10 cellular contexts compared by ENCODE assay signal in genomic region chr3:45832691-45833090, GRCh38. TPM values are rescaled to one million over a fixed set of nuclear protein-coding genes. Genes with fewer than 3 reads are reported as not detected.
DNase-seq lines count a peak whose midpoint lies in the region; ATAC-seq and TF ChIP-seq lines count a peak whose summit lies in the region.
"Had no signal": no experiment of that assay in that cellular context is flagged by ENCODE, and none has a peak within 500 bp of the region (broad histone marks: within the 10 kb centered on the region; RNA-seq: fewer than 3 reads in every experiment).

No MANE protein-coding gene starts in this region.

- no peaks in the 10 kb centered on the region for H3K27me3 ChIP-seq in DND-41 (ENCODE audit: insufficient read depth, low read length, poor library complexity)
- no peaks in the 10 kb centered on the region for H3K27me3 ChIP-seq in liver (ENCODE audit: control insufficient read depth in 4 of 4, insufficient read depth in 4 of 4, low read length in 3 of 4)
- H3K27me3 ChIP-seq in HAP-1 (ENCODE audit: low read depth): no peaks in the 10 kb centered on the region

- H3K9ac ChIP-seq in DND-41 (ENCODE audit: low read depth, low read length) (no peak overlapping the region), liver (ENCODE audit: low read depth in 1 of 2, low read length in 2 of 2) (no peak overlapping the region)

- 0 out of 3 replicates have a peak, but pooled peaks have one; percentile 39 for ATAC-seq in DND-41 (ENCODE audit: insufficient read depth, low read depth)
- ATAC-seq in WTC11: peak; percentile 82
- ATAC-seq in HG03139 (IDR thresholded peaks at IDR 0.05; ENCODE audit: unreplicated experiment): no peak
- ATAC-seq in GM21447 (IDR thresholded peaks at IDR 0.05; ENCODE audit: unreplicated experiment): no peak

- no peaks in the 10 kb centered on the region for H3K9me3 Mint-ChIP-seq in WTC11
- H3K9me3 Mint-ChIP-seq: activated naive CD8-positive, alpha-beta T cell treated with anti-CD3 and anti-CD28 coated beads, Interleukin-2, amount 10 ng/mL, durations not matched to agents 7 days and 5 days had no signal

- TF ChIP-seq CTCF in DND-41 (IDR thresholded peaks at IDR 0.05; ENCODE audit: borderline replicate concordance, extremely low read depth, low read length, poor library complexity, severe bottlenecking): peak; percentile 35
- TF ChIP-seq CTCF in WTC11 (IDR thresholded peaks at IDR 0.05): no peak
- peak; percentile 11 for TF ChIP-seq CTCF in liver (IDR thresholded peaks at IDR 0.05; ENCODE audit: low read depth, low read length, missing input control)
- no peak for TF ChIP-seq CTCF in GM13976 (IDR thresholded peaks at IDR 0.05; ENCODE audit: borderline replicate concordance, control extremely low read depth, extremely low read depth, insufficient read depth, missing control alignments)

- no peak overlapping the region for H2AFZ ChIP-seq in DND-41 (ENCODE audit: low read depth, low read length)

- peaks cover 2% of the 10 kb centered on the region; the same call in 1 of the 2 replicates for H3K36me3 Mint-ChIP-seq in WTC11
- H3K36me3 Mint-ChIP-seq: activated naive CD8-positive, alpha-beta T cell treated with anti-CD3 and anti-CD28 coated beads, Interleukin-2, amount 10 ng/mL, durations not matched to agents 7 days and 5 days had no signal

- 95% methylated on average over 5 of the region's 5 CpGs for WGBS in liver

- H3K9me3 ChIP-seq in DND-41 (ENCODE audit: insufficient read depth, low read length, severe bottlenecking) (no peaks in the 10 kb centered on the region), liver (ENCODE audit: control insufficient read depth in 4 of 4, low read length in 3 of 4) (no peaks in the 10 kb centered on the region), HAP-1 (no peaks in the 10 kb centered on the region)

- in situ Hi-C loops in HAP-1 (cut with MboI; ENCODE audit: low sequenced_read_pairs): no loop called here
- in situ Hi-C loops in GM13976 (cut with MboI; ENCODE audit: low sequenced_read_pairs, unreplicated experiment): no loop called here

- no peak overlapping the region for H3K4me2 ChIP-seq in DND-41 (ENCODE audit: insufficient read depth, low read length)

- no peak overlapping the region for H3K27ac ChIP-seq in DND-41 (ENCODE audit: low read length)
- no peak overlapping the region for H3K27ac ChIP-seq in liver (ENCODE audit: low read depth in 1 of 2, low read length in 2 of 2)

- peaks cover 16% of the 10 kb centered on the region; the same call in 1 of the 2 replicates for H4K20me1 ChIP-seq in DND-41 (ENCODE audit: insufficient read depth, low read length)

- TF ChIP-seq RAD21 in liver (IDR thresholded peaks at IDR 0.05): peak; percentile 61 to 68

- DNase-seq in DND-41: no peak
- peak; percentile 10 for DNase-seq in HuH-7 (ENCODE audit: low spot score)
- DNase-seq in WTC11 (ENCODE audit: low spot score): no peak
- no peak for DNase-seq in HAP-1 (ENCODE audit: low spot score in 2 of 2)
- DNase-seq in GM13976 (ENCODE audit: low spot score): no peak
- DNase-seq: activated naive CD8-positive, alpha-beta T cell treated with anti-CD3 and anti-CD28 coated beads, Interleukin-2, amount 10 ng/mL, durations not matched to agents 7 days and 5 days; stimulated activated CD4-positive, alpha-beta T cell treated with anti-CD3 and anti-CD28 coated beads, Interleukin-2, amount 100 ng/mL, for 48 hours had no signal

- H3K4me1 ChIP-seq in DND-41 (ENCODE audit: insufficient read depth, low read length) (no peaks in the 10 kb centered on the region), liver (ENCODE audit: control insufficient read depth in 4 of 4, insufficient read depth in 4 of 4, low read length in 3 of 4) (peaks cover 0 to 4% (median 2%) of the 10 kb centered on the region in 4 donors), HAP-1 (no peaks in the 10 kb centered on the region)

- no peak overlapping the region for H3K27ac Mint-ChIP-seq in WTC11
- H3K27ac Mint-ChIP-seq: activated naive CD8-positive, alpha-beta T cell treated with anti-CD3 and anti-CD28 coated beads, Interleukin-2, amount 10 ng/mL, durations not matched to agents 7 days and 5 days had no signal

- H3K36me3 ChIP-seq in DND-41 (ENCODE audit: insufficient read depth, low read length): peaks cover 96% of the 10 kb centered on the region
- H3K36me3 ChIP-seq in liver (ENCODE audit: control insufficient read depth in 4 of 4, insufficient read depth in 3 of 4, low read depth in 1 of 4, low read length in 3 of 4): peaks cover 0 to 46% (median 29%) of the 10 kb centered on the region in 4 donors
- no peaks in the 10 kb centered on the region; the same call in 1 of the 2 replicates for H3K36me3 ChIP-seq in HAP-1 (replicated peaks)

- no peaks in the 10 kb centered on the region for H3K27me3 Mint-ChIP-seq in WTC11 (ENCODE audit: low read depth)
- H3K27me3 Mint-ChIP-seq: activated naive CD8-positive, alpha-beta T cell treated with anti-CD3 and anti-CD28 coated beads, Interleukin-2, amount 10 ng/mL, durations not matched to agents 7 days and 5 days had no signal

- peaks cover 83% of the 10 kb centered on the region for H3K79me2 ChIP-seq in DND-41 (ENCODE audit: insufficient read depth, low read length)

- POLR2A ChIA-PET in WTC11 (lab: Charles Lee): no interaction called here

- CTCF ChIA-PET in WTC11 (lab: Charles Lee): interaction anchor here (0.6 to 2.2 kb wide), 18 partner anchors 9 to 792 kb away, joined by 3 to 34 read pairs (median 4); partner anchors contain the start of genes LZTFL1 and SACM1L

- H3K4me1 Mint-ChIP-seq in WTC11: no peaks in the 10 kb centered on the region

- no peak overlapping the region for H3K4me3 Mint-ChIP-seq in WTC11
- H3K4me3 Mint-ChIP-seq: activated naive CD8-positive, alpha-beta T cell treated with anti-CD3 and anti-CD28 coated beads, Interleukin-2, amount 10 ng/mL, durations not matched to agents 7 days and 5 days had no signal

- H3K4me3 ChIP-seq in DND-41 (ENCODE audit: low read depth in 1 of 2, low read length in 2 of 2) (no peak overlapping the region), liver (ENCODE audit: low read depth in 1 of 3, low read length in 3 of 3) (no peak overlapping the region), HAP-1 (no peak overlapping the region)

TF ChIP-seq in WTC11, 78 proteins besides CTCF, POLR2A, EP300 and RAD21 (continues in another document):
- TF ChIP-seq NFATC4 (CRISPR knock-in tag; IDR thresholded peaks at IDR 0.05): no peak
- no peak for TF ChIP-seq CREM (CRISPR knock-in tag; IDR thresholded peaks at IDR 0.05)
- no peak for TF ChIP-seq SMAD4 (CRISPR knock-in tag; IDR thresholded peaks at IDR 0.05)
- no peak for TF ChIP-seq USF1 (CRISPR knock-in tag; IDR thresholded peaks at IDR 0.05)
- no peak for TF ChIP-seq ZMAT4 (CRISPR knock-in tag; IDR thresholded peaks at IDR 0.05)

TF ChIP-seq in liver, 16 proteins besides CTCF, POLR2A, EP300 and RAD21 (continues in another document):
- no peak for TF ChIP-seq YY1 (IDR thresholded peaks at IDR 0.05)
- no peak for TF ChIP-seq GABPA (IDR thresholded peaks at IDR 0.05 in 1 of 2, conservative IDR thresholded peaks at IDR 0.05 in 1 of 2)
- TF ChIP-seq JUND (IDR thresholded peaks at IDR 0.05): no peak
- TF ChIP-seq HNF4G (IDR thresholded peaks at IDR 0.05): no peak
- TF ChIP-seq NR2F2 (IDR thresholded peaks at IDR 0.05): no peak
- no peak for TF ChIP-seq FOXA2 (IDR thresholded peaks at IDR 0.05)
- no peak for TF ChIP-seq TAF1 (conservative IDR thresholded peaks at IDR 0.05)
- no peak for TF ChIP-seq RXRA (IDR thresholded peaks at IDR 0.05)
- TF ChIP-seq REST (IDR thresholded peaks at IDR 0.05): no peak
- no peak for TF ChIP-seq ZBTB33 (IDR thresholded peaks at IDR 0.05)

RNA-seq across cellular contexts. Expression of gene LZTFL1, which starts 9.2 kb away (rescaled TPM):
- total RNA-seq in WTC11 (2021): 9.1 to 9.6 TPM (median 9.6 TPM) in 3 replicates
- total RNA-seq in liver: 10 to 100 TPM in 1 of 2 donors, 1 to 10 TPM in 1; 5.2 to 11.8 TPM
- polyA plus RNA-seq in liver: 1 to 10 TPM; 3.4 to 6.2 TPM

RNA-seq across cellular contexts. Expression of gene SLC6A20, which starts 36.4 kb away (rescaled TPM):
- total RNA-seq in WTC11 (2021) (0.16 to 0.27 TPM (median 0.26 TPM) in 3 replicates), liver (under 1 TPM in 1 of 2 donors, not detected in 1; 0.08 TPM)
- polyA plus RNA-seq in liver: under 1 TPM; 0.10 to 0.16 TPM
- total RNA-seq: activated naive CD8-positive, alpha-beta T cell treated with anti-CD3 and anti-CD28 coated beads, Interleukin-2, amount 10 ng/mL, durations not matched to agents 7 days and 5 days had no signal

RNA-seq across cellular contexts. Expression of gene CCR9, which starts 53.7 kb away (rescaled TPM):
- total RNA-seq in WTC11 (2021) (not detected in 3 replicates), liver (under 1 TPM in 1 of 2 donors, not detected in 1; 0.28 TPM)
- polyA plus RNA-seq in liver: not detected

Comparison
In these comparisons a context has a peak if more than half of its experiments do, and no peak if none do; other contexts are left out.
1. ATAC-seq: peak in DND-41 (single experiment) and WTC11 (single experiment); none in HG03139 (single experiment) and GM21447 (single experiment).
2. CTCF ChIP-seq: peak in DND-41 (single experiment) and liver (single experiment); none in WTC11 (single experiment) and GM13976 (single experiment).